8 cellular contexts compared by ENCODE assay signal in genomic region chr19:58475714-58476497, GRCh38. TPM values are rescaled to one million over a fixed set of nuclear protein-coding genes. Genes with fewer than 3 reads are reported as not detected.
DNase-seq lines count a peak whose midpoint lies in the region; ATAC-seq and TF ChIP-seq lines count a peak whose summit lies in the region.

ZNF446 (plus strand) TSS chr19:58476352; CDS start chr19:58477219, 867 bp downstream.

- H3K27me3 ChIP-seq in heart right ventricle = no peaks in the 10 kb centered on the region

- no peaks in the 10 kb centered on the region for H3K9me3 ChIP-seq in heart right ventricle

- H3K9me3 Mint-ChIP-seq in T-cell (no peaks in the 10 kb centered on the region), type B pancreatic cell (no peaks in the 10 kb centered on the region)

- H3K4me1 Mint-ChIP-seq in T-cell (peaks cover 16 to 24% (median 17%) of the 10 kb centered on the region in 3 donors), type B pancreatic cell (ENCODE audit: unreplicated experiment) (peaks cover 10% of the 10 kb centered on the region)

- 0% methylated on average over 64 of the region's 64 CpGs for WGBS in heart right ventricle, 2 donors

- peak within 1 kb of the TSS; percentile 54 to 75 (median 66) for H3K4me3 ChIP-seq in heart right ventricle

- intact Hi-C loops in heart right ventricle (cut with DNase I) = no loop called here

- H3K4me3 Mint-ChIP-seq in T-cell (peak within 1 kb of the TSS; percentile 82 to 93 (median 89)), type B pancreatic cell (peak within 1 kb of the TSS; percentile 96)

- H3K36me3 Mint-ChIP-seq in T-cell (peaks cover 14% of the 10 kb centered on the region), type B pancreatic cell (no peaks in the 10 kb centered on the region)

- TF ChIP-seq CTCF in GM13977 (IDR thresholded peaks at IDR 0.05; ENCODE audit: extremely low read depth, insufficient read depth, missing control alignments) (no peak), heart right ventricle (IDR thresholded peaks at IDR 0.05) (peak in 1 of 9 donors; percentile 23), type B pancreatic cell (conservative IDR thresholded peaks at IDR 0.05) (no peak)

- peaks cover 5 to 23% (median 18%) of the 10 kb centered on the region in 9 donors for H3K4me1 ChIP-seq in heart right ventricle

- H3K36me3 ChIP-seq in heart right ventricle = peaks cover 0 to 54% (median 12%) of the 10 kb centered on the region in 9 donors

- H3K27me3 Mint-ChIP-seq in T-cell = no peaks in the 10 kb centered on the region
- no peaks in the 10 kb centered on the region for H3K27me3 Mint-ChIP-seq in type B pancreatic cell

- POLR2A ChIA-PET in T-cell (lab: Charles Lee) = interaction anchor here (0.5 kb wide), 2 partner anchors 9 to 375 kb away, joined by 3 to 6 read pairs; no protein-coding TSS in a partner anchor

- in situ Hi-C loops in GM13977 (cut with MboI; ENCODE audit: low pct_unique_long_range_greater_than_20kb, low sequenced_read_pairs, unreplicated experiment) = no loop called here

- peak within 1 kb of the TSS; percentile 81 to 95 (median 87) for H3K27ac ChIP-seq in heart right ventricle

- peak within 1 kb of the TSS; percentile 96 to 98 for H3K27ac Mint-ChIP-seq in T-cell
- peak within 1 kb of the TSS; percentile 93 for H3K27ac Mint-ChIP-seq in type B pancreatic cell

- CTCF ChIA-PET in T-cell (lab: Charles Lee) = interaction anchor here in 1 of 2 donors (0.8 kb wide), 1 partner anchor 25 kb away, joined by 3 read pairs; no protein-coding TSS in a partner anchor

- peak; percentile 78 for ATAC-seq in HG02870 (IDR thresholded peaks at IDR 0.05; ENCODE audit: unreplicated experiment)
- ATAC-seq in T-cell (replicated peaks in 1 of 4) = peak; percentile 86 to 92 (median 92)
- ATAC-seq in heart right ventricle = peak; percentile 91 to 96 (median 95)

- peak; percentile 97 for DNase-seq in GM13977 (ENCODE audit: low spot score)
- DNase-seq in NCI-H146 (lab: John Stamatoyannopoulos, UW) = peak; percentile 98
- peak; percentile 91 to 98 (median 97) for DNase-seq in T-cell
- peak; percentile 97 for DNase-seq in amniotic epithelial cell (ENCODE audit: low read depth)
- DNase-seq in heart right ventricle = peak; percentile 93 to 97
- DNase-seq in pons (ENCODE audit: low spot score) = peak; percentile 98
- DNase-seq in type B pancreatic cell (ENCODE audit: extremely low spot score, unreplicated experiment) = peak; percentile 95

RNA-seq across cellular contexts. Expression of gene ZNF446, which starts in this region (rescaled TPM):
- total RNA-seq in T-cell (10 to 100 TPM; 12.0 to 20.5 (median 18.9) TPM), heart right ventricle (1 to 10 TPM; 4.2 to 7.0 (median 5.1) TPM), type B pancreatic cell (ENCODE audit: low replicate concordance) (13.0 and 17.4 TPM in 2 replicates)
- 10 to 100 TPM in 1 of 2 donors, 1 to 10 TPM in 1; 7.1 to 11.1 TPM for polyA plus RNA-seq in heart right ventricle

Comparison
In these comparisons a context has a peak if more than half of its experiments do, and no peak if none do; other contexts are left out.
1. Peak in every context shown above with its lines: DNase-seq, ATAC-seq, H3K4me3 ChIP-seq and H3K27ac ChIP-seq.